8 cellular contexts compared by ENCODE assay signal in genomic region chr11:112795142-112795815, GRCh38.
DNase-seq lines count a peak whose midpoint lies in the region; ATAC-seq, FAIRE-seq and TF ChIP-seq lines count a peak whose summit lies in the region.
"Had no signal": no experiment of that assay in that cellular context is flagged by ENCODE, and none has a peak within 500 bp of the region (broad histone marks: within the 10 kb centered on the region; RNA-seq: fewer than 3 reads in every experiment).

No MANE protein-coding gene starts in this region.

- H3K9me3 Mint-ChIP-seq in endodermal cell: no peaks in the 10 kb centered on the region

- no peak overlapping the region for H3K4me3 Mint-ChIP-seq in endodermal cell

- TF ChIP-seq CTCF in endodermal cell (conservative IDR thresholded peaks at IDR 0.05) (peak; percentile 84), pancreas (IDR thresholded peaks at IDR 0.05) (peak in 3 of 4 donors; percentile 21 to 36 (median 36))

- TF ChIP-seq POLR2A in GM18505 (IDR thresholded peaks at IDR 0.05; ENCODE audit: borderline replicate concordance, extremely low read depth, insufficient read depth, insufficient read length): no peak

- H3K36me3 Mint-ChIP-seq in endodermal cell (ENCODE audit: low read depth): no peaks in the 10 kb centered on the region

- peaks cover 11% of the 10 kb centered on the region for H3K27me3 ChIP-seq in endodermal cell (ENCODE audit: control insufficient read depth, insufficient read depth, low read length, poor library complexity, severe bottlenecking)
- H3K27me3 ChIP-seq in pancreas: no peaks in the 10 kb centered on the region

- peak overlapping the region; percentile 83 for H3K27ac ChIP-seq in endodermal cell (ENCODE audit: low read depth, low read length)
- no peak overlapping the region for H3K27ac ChIP-seq in pancreas

- no peak overlapping the region for H3K27ac Mint-ChIP-seq in endodermal cell

- H3K9me3 ChIP-seq in endodermal cell (ENCODE audit: control insufficient read depth, low read length) (no peaks in the 10 kb centered on the region), pancreas (no peaks in the 10 kb centered on the region)

- no peak for FAIRE-seq in pancreas (lab: Jason Lieb, UNC)
- FAIRE-seq: TTC549 had no signal

- 70 to 83% methylated on average over 11 to 14 of the region's 14 CpGs for WGBS in endodermal cell (ENCODE audit: insufficient coverage in 1 of 2, insufficient read length in 1 of 2), 2 experiments
- 60 to 78% methylated on average over 14 of the region's 14 CpGs for WGBS in pancreas, 2 donors

- H3K4me1 ChIP-seq in endodermal cell (ENCODE audit: control insufficient read depth, insufficient read depth, low read length) (no peaks in the 10 kb centered on the region), pancreas (no peaks in the 10 kb centered on the region)

- intact Hi-C loops in pancreas (cut with DNase I): no loop called here

- no peak overlapping the region for H3K9ac ChIP-seq in endodermal cell (ENCODE audit: extremely low read depth, low read length, poor library complexity, severe bottlenecking)

- H3K36me3 ChIP-seq in endodermal cell (ENCODE audit: control insufficient read depth, insufficient read depth, low read length): no peaks in the 10 kb centered on the region
- no peaks in the 10 kb centered on the region for H3K36me3 ChIP-seq in pancreas

- H3K4me1 Mint-ChIP-seq in endodermal cell: peaks cover 20% of the 10 kb centered on the region

- DNase-seq in ELR (ENCODE audit: low read depth) (peak; percentile 44), RPMI8226 (peak; percentile 90), endodermal cell (peak; percentile 86), pancreas (no peak)

- ATAC-seq in HG02870 (IDR thresholded peaks at IDR 0.05; ENCODE audit: unreplicated experiment): peak; percentile 57
- ATAC-seq in pancreas: peak in 3 of 4 donors; percentile 59 to 72 (median 67)
- ATAC-seq in HG03439 (IDR thresholded peaks at IDR 0.05; ENCODE audit: unreplicated experiment): no peak
- no peak for ATAC-seq in GM18505 (IDR thresholded peaks at IDR 0.05; ENCODE audit: unreplicated experiment)

- H3K27me3 Mint-ChIP-seq in endodermal cell (ENCODE audit: insufficient read depth): peaks cover 18% of the 10 kb centered on the region

- no peak overlapping the region for H3K4me3 ChIP-seq in endodermal cell (ENCODE audit: low read length)
- H3K4me3 ChIP-seq in pancreas: no peak overlapping the region

Comparison
In these comparisons a context has a peak if more than half of its experiments do, and no peak if none do; other contexts are left out.
1. DNase-seq: peak in ELR (single experiment), RPMI8226 (single experiment) and endodermal cell (single experiment); none in pancreas (0 of 6).
2. ATAC-seq: peak in HG02870 (single experiment) and pancreas (3 of 4); none in HG03439 (single experiment) and GM18505 (single experiment).